ENCODE assay signal across 13 cellular contexts in the genomic region with DNA sequence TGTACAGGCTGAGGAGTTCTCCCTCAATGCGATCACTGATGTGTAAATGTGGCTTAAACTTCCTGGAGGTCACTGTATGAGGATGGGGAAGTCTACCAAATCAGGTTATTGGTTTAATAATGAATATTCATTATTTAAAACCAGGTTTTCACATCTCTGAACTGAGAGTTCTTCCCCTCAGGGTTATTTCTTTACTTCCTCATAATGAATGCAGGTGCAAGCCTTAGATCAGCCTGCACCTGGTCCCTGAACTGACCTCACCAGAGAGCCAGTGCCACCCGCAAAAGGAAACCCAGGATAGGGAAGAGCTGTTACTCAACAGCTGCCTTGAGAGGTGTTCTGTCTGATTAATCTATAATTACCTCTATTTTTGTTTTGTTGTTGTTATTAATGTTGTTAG.
DNase-seq lines count a peak whose midpoint lies in the region; ATAC-seq and TF ChIP-seq lines count a peak whose summit lies in the region.
"Had no signal": no experiment of that assay in that cellular context is flagged by ENCODE, and none has a peak within 500 bp of the region (broad histone marks: within the 10 kb centered on the region; RNA-seq: fewer than 3 reads in every experiment).

No MANE protein-coding gene starts in this region.

- intact Hi-C loops in MCF 10A (cut with micrococcal nuclease): no loop called here

- DNase-seq in NCI-H2107 treated with DMSO at 0.1 percent for 48 hours (lab: John Stamatoyannopoulos, UW; ENCODE audit: unreplicated experiment) (peak; percentile 28), NCI-H2107 (lab: John Stamatoyannopoulos, UW) (no peak), neural crest cell (ENCODE audit: low read depth, low spot score) (no peak), C1 segment of cervical spinal cord (lab: John Stamatoyannopoulos, UW) (no peak), MCF 10A (ENCODE audit: unreplicated experiment) (no peak)
- DNase-seq in activated CD4-positive, alpha-beta T cell treated with anti-CD3 and anti-CD28 coated beads for 1 hour: no peak
- DNase-seq: activated CD4-positive, alpha-beta memory T cell treated with anti-CD3 and anti-CD28 coated beads, Interleukin-2, amount 10 ng/mL, durations not matched to agents 7 days and 5 days; stimulated activated CD4-positive, alpha-beta T cell treated with anti-CD3 and anti-CD28 coated beads, Interleukin-12 subunit alpha, Interleukin-12 subunit beta, amount 100 ng/mL, for 4 hours had no signal

- ATAC-seq in GM21723 (IDR thresholded peaks at IDR 0.05; ENCODE audit: unreplicated experiment) (peak; percentile 93), HG03432 (IDR thresholded peaks at IDR 0.05; ENCODE audit: unreplicated experiment) (peak; percentile 77)
- ATAC-seq: A549, body of pancreas had no signal

- no peak overlapping the region for H3K4me3 Mint-ChIP-seq in neural crest cell
- no peak overlapping the region for H3K4me3 Mint-ChIP-seq in MCF 10A (ENCODE audit: unreplicated experiment)
- H3K4me3 Mint-ChIP-seq: activated CD4-positive, alpha-beta memory T cell treated with anti-CD3 and anti-CD28 coated beads, Interleukin-2, amount 10 ng/mL, durations not matched to agents 7 days and 5 days; mesothelial cell of epicardium had no signal

- H3K9me3 Mint-ChIP-seq in neural crest cell (no peaks in the 10 kb centered on the region), MCF 10A (ENCODE audit: unreplicated experiment) (no peaks in the 10 kb centered on the region)
- H3K9me3 Mint-ChIP-seq: activated CD4-positive, alpha-beta memory T cell treated with anti-CD3 and anti-CD28 coated beads, Interleukin-2, amount 10 ng/mL, durations not matched to agents 7 days and 5 days; mesothelial cell of epicardium had no signal

- H3K4me1 Mint-ChIP-seq in neural crest cell: peaks cover 17% of the 10 kb centered on the region
- H3K4me1 Mint-ChIP-seq in MCF 10A (ENCODE audit: insufficient read depth, unreplicated experiment): no peaks in the 10 kb centered on the region
- H3K4me1 Mint-ChIP-seq: activated CD4-positive, alpha-beta memory T cell treated with anti-CD3 and anti-CD28 coated beads, Interleukin-2, amount 10 ng/mL, durations not matched to agents 7 days and 5 days had no signal

- POLR2A ChIA-PET in MCF 10A (lab: Yijun Ruan, JAX): no interaction called here

- H3K27ac Mint-ChIP-seq in neural crest cell (ENCODE audit: unreplicated experiment): peak overlapping the region; percentile 57
- H3K27ac Mint-ChIP-seq in MCF 10A (ENCODE audit: low read depth, unreplicated experiment): no peak overlapping the region
- H3K27ac Mint-ChIP-seq: activated CD4-positive, alpha-beta memory T cell treated with anti-CD3 and anti-CD28 coated beads, Interleukin-2, amount 10 ng/mL, durations not matched to agents 7 days and 5 days; mesothelial cell of epicardium had no signal

- no TSS peak for BruUV-seq in MCF 10A (replicated peaks; lab: Mats Ljungman, UMichigan)

- H3K27me3 Mint-ChIP-seq in neural crest cell (ENCODE audit: low read depth) (no peaks in the 10 kb centered on the region), MCF 10A (ENCODE audit: insufficient read depth, unreplicated experiment) (no peaks in the 10 kb centered on the region)
- H3K27me3 Mint-ChIP-seq: activated CD4-positive, alpha-beta memory T cell treated with anti-CD3 and anti-CD28 coated beads, Interleukin-2, amount 10 ng/mL, durations not matched to agents 7 days and 5 days had no signal

- CTCF ChIA-PET in MCF 10A (lab: Yijun Ruan, JAX): no interaction called here

- TF ChIP-seq CTCF in neural crest cell (conservative IDR thresholded peaks at IDR 0.05) (no peak), MCF 10A (IDR thresholded peaks at IDR 0.05; ENCODE audit: unreplicated experiment) (no peak)

- no peaks in the 10 kb centered on the region for H3K36me3 Mint-ChIP-seq in neural crest cell (ENCODE audit: low read depth)
- no peaks in the 10 kb centered on the region for H3K36me3 Mint-ChIP-seq in MCF 10A (ENCODE audit: insufficient read depth, unreplicated experiment)
- H3K36me3 Mint-ChIP-seq: mesothelial cell of epicardium had no signal
